ENCODE assay signal across 17 cellular contexts in the genomic region with DNA sequence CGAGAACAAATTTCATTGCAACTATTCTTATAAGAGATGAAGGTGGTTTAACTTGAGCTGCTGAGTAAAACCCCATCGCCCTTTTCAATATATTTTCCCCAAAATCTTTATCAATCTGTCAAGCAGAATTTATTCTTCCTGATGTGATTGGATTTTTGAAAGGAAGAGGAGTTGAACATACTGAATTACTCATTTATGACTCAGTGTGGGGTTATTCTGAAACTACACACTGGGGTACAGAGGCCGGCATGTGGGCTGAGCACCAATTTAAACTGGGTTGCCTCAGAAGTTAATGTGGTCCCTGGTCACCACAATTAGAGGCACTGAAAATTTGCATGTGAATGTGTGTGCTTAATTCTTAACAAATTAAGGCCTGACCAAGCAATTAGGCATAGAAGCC.
A peak's percentile ranks its signal among the peaks of the same experiment; 100 is the strongest.
DNase-seq lines count a peak whose midpoint lies in the region; ATAC-seq and TF ChIP-seq lines count a peak whose summit lies in the region.
"Had no signal": no experiment of that assay in that cellular context is flagged by ENCODE, and none has a peak within 500 bp of the region (broad histone marks: within the 10 kb centered on the region; RNA-seq: fewer than 3 reads in every experiment).

No MANE protein-coding gene starts in this region.

- ATAC-seq in RWPE2 (ENCODE audit: low read depth) (peak; percentile 93), Right ventricle myocardium superior (ENCODE audit: poor library complexity) (no peak)

- no TSS peak for BruUV-seq in MCF 10A (replicated peaks; lab: Mats Ljungman, UMichigan)

- H3K27ac ChIP-seq in breast epithelium (no peak overlapping the region), RWPE2 (ENCODE audit: poor library complexity, severe bottlenecking) (no peak overlapping the region)
- H3K27ac ChIP-seq: HL-60, neutrophil had no signal

- H3K9me3 ChIP-seq in breast epithelium: no peaks in the 10 kb centered on the region
- H3K9me3 ChIP-seq in RWPE2 (ENCODE audit: severe bottlenecking): no peaks in the 10 kb centered on the region
- H3K9me3 ChIP-seq: HAP-1, neutrophil had no signal

- TF ChIP-seq CTCF in MCF 10A (IDR thresholded peaks at IDR 0.05; ENCODE audit: unreplicated experiment) (no peak), breast epithelium (IDR thresholded peaks at IDR 0.05) (no peak), RWPE2 (IDR thresholded peaks at IDR 0.05; ENCODE audit: poor library complexity, severe bottlenecking) (no peak), fibroblast of mammary gland (conservative IDR thresholded peaks at IDR 0.05; ENCODE audit: control insufficient read depth, insufficient read depth, low read depth, low read length) (no peak)

- H3K27me3 Mint-ChIP-seq in MCF 10A (ENCODE audit: insufficient read depth, unreplicated experiment): no peaks in the 10 kb centered on the region
- peaks cover 0 to 2% (median 1%) of the 10 kb centered on the region in 3 donors for H3K27me3 Mint-ChIP-seq in immature natural killer cell (ENCODE audit: low read depth in 3 of 3)
- H3K27me3 Mint-ChIP-seq: activated B cell treated with CpG ODN at 0.5 μM for 24 hours; activated naive CD8-positive, alpha-beta T cell had no signal

- peaks cover 19% of the 10 kb centered on the region for H3K4me1 Mint-ChIP-seq in MCF 10A (ENCODE audit: insufficient read depth, unreplicated experiment)
- H3K4me1 Mint-ChIP-seq in immature natural killer cell: no peaks in the 10 kb centered on the region
- H3K4me1 Mint-ChIP-seq: activated B cell treated with CpG ODN at 0.5 μM for 24 hours had no signal

- CTCF ChIA-PET in MCF 10A (lab: Yijun Ruan, JAX): no interaction called here

- POLR2A ChIA-PET in MCF 10A (lab: Yijun Ruan, JAX): interaction anchor here (0.7 kb wide), 1 partner anchor 343 kb away, joined by 3 read pairs; no protein-coding TSS in a partner anchor

- H3K4me3 ChIP-seq in breast epithelium (no peak overlapping the region), RWPE2 (ENCODE audit: severe bottlenecking) (no peak overlapping the region), fibroblast of mammary gland (ENCODE audit: control insufficient read depth, low read depth, low read length) (no peak overlapping the region)
- H3K4me3 ChIP-seq: HAP-1, smooth muscle cell had no signal

- no peak overlapping the region for H3K27ac Mint-ChIP-seq in MCF 10A (ENCODE audit: low read depth, unreplicated experiment)
- H3K27ac Mint-ChIP-seq in immature natural killer cell: no peak overlapping the region
- H3K27ac Mint-ChIP-seq: activated B cell treated with CpG ODN at 0.5 μM for 24 hours; activated naive CD8-positive, alpha-beta T cell had no signal

- intact Hi-C loops in MCF 10A (cut with micrococcal nuclease) (no loop called here), breast epithelium (cut with DNase I; ENCODE audit: low total_unique reads) (no loop called here), Right ventricle myocardium superior (cut with DNase I) (no loop called here)

- H3K36me3 ChIP-seq in breast epithelium (peaks cover 3% of the 10 kb centered on the region), RWPE2 (ENCODE audit: low read depth) (no peaks in the 10 kb centered on the region)
- H3K36me3 ChIP-seq: HAP-1, neutrophil had no signal

- H3K36me3 Mint-ChIP-seq in MCF 10A (ENCODE audit: insufficient read depth, unreplicated experiment): no peaks in the 10 kb centered on the region
- H3K36me3 Mint-ChIP-seq in immature natural killer cell: no peaks in the 10 kb centered on the region
- H3K36me3 Mint-ChIP-seq: activated naive CD8-positive, alpha-beta T cell had no signal

- H3K4me1 ChIP-seq in breast epithelium: no peaks in the 10 kb centered on the region
- no peaks in the 10 kb centered on the region for H3K4me1 ChIP-seq in RWPE2 (ENCODE audit: insufficient read depth, poor library complexity, severe bottlenecking)
- H3K4me1 ChIP-seq: HAP-1 had no signal

- TF ChIP-seq POLR2A in breast epithelium (IDR thresholded peaks at IDR 0.05): no peak

- H3K27me3 ChIP-seq in breast epithelium: no peaks in the 10 kb centered on the region
- no peaks in the 10 kb centered on the region for H3K27me3 ChIP-seq in RWPE2 (ENCODE audit: insufficient read depth, poor library complexity, severe bottlenecking)
- H3K27me3 ChIP-seq: neutrophil had no signal

- H3K4me3 Mint-ChIP-seq in MCF 10A (ENCODE audit: unreplicated experiment): no peak overlapping the region
- H3K4me3 Mint-ChIP-seq in immature natural killer cell: no peak overlapping the region
- H3K4me3 Mint-ChIP-seq: activated B cell treated with CpG ODN at 0.5 μM for 24 hours; activated naive CD8-positive, alpha-beta T cell had no signal

- H3K9me3 Mint-ChIP-seq in MCF 10A (ENCODE audit: unreplicated experiment): no peaks in the 10 kb centered on the region
- peaks cover 0 to 4% (median under 1%) of the 10 kb centered on the region in 6 donors for H3K9me3 Mint-ChIP-seq in immature natural killer cell
- H3K9me3 Mint-ChIP-seq: activated B cell treated with CpG ODN at 0.5 μM for 24 hours had no signal

- DNase-seq in MCF 10A (ENCODE audit: unreplicated experiment) (peak; percentile 20), breast epithelium (ENCODE audit: low spot score in 2 of 2) (no peak), RWPE2 (ENCODE audit: low spot score) (no peak), fibroblast of mammary gland (ENCODE audit: low read depth) (peak; percentile 57), immature natural killer cell (no peak), NCI-H2196 (lab: John Stamatoyannopoulos, UW; ENCODE audit: unreplicated experiment) (no peak), DMS79 treated with DMSO at 0.1 percent for 48 hours (lab: John Stamatoyannopoulos, UW) (no peak), Right ventricle myocardium superior (no peak)
- DNase-seq: activated B cell treated with CpG ODN at 0.5 μM for 24 hours; activated CD8-positive, alpha-beta memory T cell treated with anti-CD3 and anti-CD28 coated beads, Interleukin-2, amount 50 U/mL, for 48 hours; Calu3; NCI-H2107 had no signal

Comparison
In these comparisons a context has a peak if more than half of its experiments do, and no peak if none do; other contexts are left out.
1. DNase-seq: peak in MCF 10A (single experiment) and fibroblast of mammary gland (single experiment); none in breast epithelium (0 of 2), RWPE2 (single experiment), immature natural killer cell (0 of 3), NCI-H2196 (single experiment), DMS79 treated with DMSO at 0.1 percent for 48 hours (single experiment) and Right ventricle myocardium superior (single experiment).